In the genomic region with DNA sequence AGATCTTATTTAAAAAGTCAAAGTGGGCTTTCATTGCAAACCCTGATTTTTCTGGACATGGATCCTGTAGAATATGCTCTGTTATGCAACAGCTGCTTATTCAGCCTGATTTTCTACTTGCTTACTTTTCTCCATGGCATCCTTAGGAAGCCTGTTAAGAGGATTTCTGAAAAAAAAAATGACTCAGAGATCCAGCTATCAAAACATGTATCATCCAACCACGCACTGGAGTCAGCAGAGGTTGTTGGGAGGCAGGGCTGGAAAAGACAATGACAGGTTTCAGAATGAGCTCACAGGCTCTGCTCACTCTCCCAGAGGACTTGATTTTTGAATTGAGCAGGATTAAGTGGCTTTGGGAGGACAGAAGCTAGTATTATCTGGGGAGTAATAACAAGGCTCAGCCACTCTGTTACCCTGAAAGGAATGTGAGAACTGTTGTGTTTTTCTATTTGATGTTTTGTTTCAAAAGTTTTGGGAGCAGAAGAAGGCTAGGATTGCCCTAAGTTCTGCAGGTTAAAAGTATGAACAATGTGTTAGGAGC, we compare ENCODE assay signal across 8 cellular contexts.
DNase-seq lines count a peak whose midpoint lies in the region; ATAC-seq, FAIRE-seq and TF ChIP-seq lines count a peak whose summit lies in the region.
"Not testable (repeated sequence)": the region's sequence is repeated elsewhere in the genome, so short reads cannot be mapped to it uniquely, and the experiment has no call there.

No MANE protein-coding gene starts in this region.

- H3K36me3 Mint-ChIP-seq in MCF 10A (ENCODE audit: insufficient read depth, unreplicated experiment): not testable (repeated sequence)

- H3K4me2 ChIP-seq in PC-3 (ENCODE audit: low read length): not testable (repeated sequence)

- not testable (repeated sequence) for H3K27ac Mint-ChIP-seq in MCF 10A (ENCODE audit: low read depth, unreplicated experiment)

- H3K36me3 ChIP-seq in A673 (ENCODE audit: insufficient read depth, low read length, poor library complexity, severe bottlenecking); PC-3 (ENCODE audit: low read depth, low read length): not testable (repeated sequence)

- POLR2A ChIA-PET in A673 (lab: Charles Lee; ENCODE audit: low non-redundant PET); PC-3 (lab: Charles Lee; ENCODE audit: unreplicated experiment): not testable (repeated sequence)
- POLR2A ChIA-PET in MCF 10A (lab: Yijun Ruan, JAX): interaction anchor here (0.6 kb wide), 1 partner anchor 14 kb away, joined by 3 read pairs; no protein-coding TSS in a partner anchor

- H3K4me3 Mint-ChIP-seq in MCF 10A (ENCODE audit: unreplicated experiment): not testable (repeated sequence)

- not testable (repeated sequence) for BruUV-seq in A673 (replicated peaks; lab: Mats Ljungman, UMichigan); PC-3 (replicated peaks; lab: Mats Ljungman, UMichigan); MCF 10A (replicated peaks; lab: Mats Ljungman, UMichigan)

- peak; percentile 77 for ATAC-seq in PC-3

- not testable (repeated sequence) for H2AFZ ChIP-seq in PC-3 (ENCODE audit: low read length)

- H3K9me3 Mint-ChIP-seq in MCF 10A (ENCODE audit: unreplicated experiment): not testable (repeated sequence)

- CTCF ChIA-PET in A673 (lab: Charles Lee); PC-3 (lab: Charles Lee); MCF 10A (lab: Yijun Ruan, JAX): not testable (repeated sequence)

- DNase-seq in A673 (ENCODE audit: low spot score): peak; percentile 52
- DNase-seq in ELR (ENCODE audit: low read depth): peak; percentile 83
- peak; percentile 93 for DNase-seq in LHCN-M2 (ENCODE audit: low read depth)
- DNase-seq in PC-3: peak; percentile 55
- DNase-seq in MCF 10A (ENCODE audit: unreplicated experiment): peak; percentile 62
- peak; percentile 2 to 3 for DNase-seq in foreskin fibroblast
- DNase-seq in renal cortical epithelial cell (ENCODE audit: low read depth): peak; percentile 21

- not testable (repeated sequence) for H3F3A ChIP-seq in PC-3 (ENCODE audit: low read length, unreplicated experiment)

- peak; percentile 94 for FAIRE-seq in islet of Langerhans (lab: Jason Lieb, UNC)

- H3K27ac ChIP-seq in A673 (ENCODE audit: low read depth, low read length, poor library complexity, severe bottlenecking); PC-3 (ENCODE audit: low read length): not testable (repeated sequence)

- intact Hi-C loops in A673 (cut with micrococcal nuclease; ENCODE audit: unreplicated experiment); PC-3 (cut with micrococcal nuclease); MCF 10A (cut with micrococcal nuclease): not testable (repeated sequence)

- H3K4me3 ChIP-seq in A673 (ENCODE audit: low read depth, low read length, poor library complexity, severe bottlenecking); PC-3 (ENCODE audit: low read length); foreskin fibroblast (ENCODE audit: low read depth in 1 of 2, low read length in 2 of 2): not testable (repeated sequence)

- H3K9me3 ChIP-seq in A673 (ENCODE audit: low read depth, low read length, poor library complexity, severe bottlenecking); PC-3 (ENCODE audit: low read length): not testable (repeated sequence)

- H3K79me2 ChIP-seq in PC-3 (ENCODE audit: low read length): not testable (repeated sequence)

- not testable (repeated sequence) for H3K4me1 ChIP-seq in A673 (ENCODE audit: insufficient read depth, low read length, poor library complexity, severe bottlenecking); PC-3 (ENCODE audit: insufficient read depth, low read length)

- not testable (repeated sequence) for TF ChIP-seq CTCF in A673 (conservative IDR thresholded peaks at IDR 0.05; ENCODE audit: low read depth, low read length); PC-3 (conservative IDR thresholded peaks at IDR 0.05; ENCODE audit: low read depth, low read length); MCF 10A (IDR thresholded peaks at IDR 0.05; ENCODE audit: unreplicated experiment); foreskin fibroblast (IDR thresholded peaks at IDR 0.05; ENCODE audit: low read depth, low read length)

- H3K9me2 ChIP-seq in PC-3 (replicated peaks; ENCODE audit: low read length): not testable (repeated sequence)

- H3K9ac ChIP-seq in PC-3 (ENCODE audit: low read length): not testable (repeated sequence)

- H3K27me3 Mint-ChIP-seq in MCF 10A (ENCODE audit: insufficient read depth, unreplicated experiment): not testable (repeated sequence)

- H4K20me1 ChIP-seq in PC-3 (ENCODE audit: low read length): not testable (repeated sequence)

- H3K4me1 Mint-ChIP-seq in MCF 10A (ENCODE audit: insufficient read depth, unreplicated experiment): not testable (repeated sequence)

- not testable (repeated sequence) for H3K27me3 ChIP-seq in A673 (replicated peaks; ENCODE audit: insufficient read depth, low read depth, low read length, poor library complexity); PC-3 (ENCODE audit: low read length)

Comparison
In these comparisons a context has a peak if more than half of its experiments do, and no peak if none do; other contexts are left out.
1. DNase-seq: peak in every context shown above with its lines; median percentile 93 in LHCN-M2; 83 in ELR; 62 in MCF 10A; 55 in PC-3; 52 in A673; 21 in renal cortical epithelial cell; 2 in foreskin fibroblast.